Comparison of ENCODE assay signal across 1 cellular context in genomic region chr4:128751354-128751753, GRCh38.
TF ChIP-seq lines count a peak whose summit lies in the region.

No MANE protein-coding gene starts in this region.

TF ChIP-seq in K562, 482 proteins besides CTCF, POLR2A, EP300 and RAD21 (continued from another document):
- TF ChIP-seq ARID3A (IDR thresholded peaks at IDR 0.05; ENCODE audit: borderline replicate concordance, low read depth, low read length) = 0 out of 2 replicates have a peak, but pooled peaks have one; percentile 22
- TF ChIP-seq CXXC5 (CRISPR knock-in tag; IDR thresholded peaks at IDR 0.05) = 0 out of 2 replicates have a peak, but pooled peaks have one; percentile 9
- TF ChIP-seq NFE2L1 (tag; IDR thresholded peaks at IDR 0.05; ENCODE audit: borderline replicate concordance, low read depth) = 0 out of 2 replicates have a peak, but pooled peaks have one; percentile 44
- TF ChIP-seq C11orf30 (IDR thresholded peaks at IDR 0.05; ENCODE audit: low read depth) = peak; percentile 97
- 0 out of 2 replicates have a peak, but pooled peaks have one; percentile 15 for TF ChIP-seq FOSL1 (tag; conservative IDR thresholded peaks at IDR 0.05)
- no peak for TF ChIP-seq ZBTB8A (IDR thresholded peaks at IDR 0.05; ENCODE audit: partially characterized antibody)
- peak; percentile 83 for TF ChIP-seq BACH1 (tag; IDR thresholded peaks at IDR 0.05)
- no peak for TF ChIP-seq HNRNPL (IDR thresholded peaks at IDR 0.05; ENCODE audit: low read depth, low read length)
- no peak for TF ChIP-seq ZBTB40 (IDR thresholded peaks at IDR 0.05)
- no peak for TF ChIP-seq ZBTB40 (CRISPR knock-in tag; IDR thresholded peaks at IDR 0.05)
- peak; percentile 97 for TF ChIP-seq MAFG (tag; conservative IDR thresholded peaks at IDR 0.05)
- 0 out of 2 replicates have a peak, but pooled peaks have one; percentile 31 for TF ChIP-seq ZNF592 (IDR thresholded peaks at IDR 0.05)
- TF ChIP-seq ZNF316 (IDR thresholded peaks at IDR 0.05) = peak; percentile 99
- TF ChIP-seq THRAP3 (IDR thresholded peaks at IDR 0.05; ENCODE audit: borderline replicate concordance) = no peak
- TF ChIP-seq MAFK (IDR thresholded peaks at IDR 0.05; ENCODE audit: low read length) = peak; percentile 86
- TF ChIP-seq IFI16 (CRISPR knock-in tag; IDR thresholded peaks at IDR 0.05) = no peak
- TF ChIP-seq SMARCE1 (IDR thresholded peaks at IDR 0.05) = peak; percentile 59; the same call in 1 of the 2 replicates
- TF ChIP-seq LEF1 (IDR thresholded peaks at IDR 0.05) = peak; percentile 47; the same call in 1 of the 2 replicates
- no peak for TF ChIP-seq CAMTA2 (CRISPR knock-in tag; conservative IDR thresholded peaks at IDR 0.05)
- TF ChIP-seq SMARCA4 (IDR thresholded peaks at IDR 0.05) = peak; percentile 50; the same call in 1 of the 2 replicates
